19 cellular contexts compared by ENCODE assay signal in genomic region chr19:37698216-37698615, GRCh38.
"Had no signal": no experiment of that assay in that cellular context is flagged by ENCODE, and none has a peak within 500 bp of the region (broad histone marks: within the 10 kb centered on the region; RNA-seq: fewer than 3 reads in every experiment).

No MANE protein-coding gene starts in this region.

- FAIRE-seq: small intestine had no signal

- H3K4me3 ChIP-seq: colonic mucosa, esophagus squamous epithelium, gastroesophageal sphincter, lung, right atrium auricular region, sigmoid colon, tibial artery had no signal

- H3K27me3 ChIP-seq: colonic mucosa, esophagus squamous epithelium, gastroesophageal sphincter, neutrophil, right atrium auricular region, sigmoid colon, tibial artery had no signal

- DNase-seq: colonic mucosa; dermis blood vessel endothelial cell; esophagus squamous epithelium; foreskin fibroblast; glutamatergic neuron; left colon; left ventricle myocardium superior; mesenchymal stem cell; naive thymus-derived CD8-positive, alpha-beta T cell; sigmoid colon; small intestine; stimulated activated CD4-positive, alpha-beta T cell treated with anti-CD3 and anti-CD28 coated beads, Interleukin-12 subunit alpha, Interleukin-12 subunit beta, amount 100 ng/mL, for 4 hours; stimulated activated CD4-positive, alpha-beta T cell treated with anti-CD3 and anti-CD28 coated beads, Interleukin-4, amount 100 ng/mL, for 1 hour; stimulated activated CD8-positive, alpha-beta memory T cell treated with anti-CD3 and anti-CD28 coated beads, Interleukin-4, amount 100 ng/mL, for 48 hours; tibial artery had no signal

- H3K27ac ChIP-seq: colonic mucosa, esophagus squamous epithelium, gastroesophageal sphincter, neutrophil, right atrium auricular region, sigmoid colon, tibial artery had no signal

- H3K4me1 ChIP-seq: colonic mucosa, esophagus squamous epithelium, gastroesophageal sphincter, right atrium auricular region, sigmoid colon, tibial artery had no signal

- H3K36me3 ChIP-seq: colonic mucosa, neutrophil had no signal

- H3K9me3 ChIP-seq: colonic mucosa, right atrium auricular region had no signal
